In genomic region chr9:86494644-86495081, GRCh38 we compare ENCODE assay signal across 13 cellular contexts.
A peak's percentile ranks its signal among the peaks of the same experiment; 100 is the strongest.
DNase-seq lines count a peak whose midpoint lies in the region; ATAC-seq and TF ChIP-seq lines count a peak whose summit lies in the region.
"Had no signal": no experiment of that assay in that cellular context is flagged by ENCODE, and none has a peak within 500 bp of the region (broad histone marks: within the 10 kb centered on the region; RNA-seq: fewer than 3 reads in every experiment).

No MANE protein-coding gene starts in this region.

- no peak for ATAC-seq in HG03095 (IDR thresholded peaks at IDR 0.05; ENCODE audit: unreplicated experiment)
- ATAC-seq: stimulated activated naive CD8-positive, alpha-beta T cell treated with anti-CD3 and anti-CD28 coated beads, Interleukin-15, amount 100 ng/mL, for 72 hours had no signal

- no peak for TF ChIP-seq CTCF in RWPE1 (conservative IDR thresholded peaks at IDR 0.05; ENCODE audit: low read depth)
- TF ChIP-seq CTCF in foreskin fibroblast (IDR thresholded peaks at IDR 0.05; ENCODE audit: low read depth, low read length) = no peak
- no peak for TF ChIP-seq CTCF in retinal pigment epithelial cell (conservative IDR thresholded peaks at IDR 0.05; ENCODE audit: low read depth, low read length)
- no peak for TF ChIP-seq CTCF in coronary artery (IDR thresholded peaks at IDR 0.05)

- H3K4me3 ChIP-seq in foreskin fibroblast (ENCODE audit: low read depth in 1 of 2, low read length in 2 of 2) = no peak overlapping the region
- no peak overlapping the region for H3K4me3 ChIP-seq in retinal pigment epithelial cell (ENCODE audit: low read length)
- no peak overlapping the region for H3K4me3 ChIP-seq in coronary artery
- H3K4me3 ChIP-seq: colonic mucosa had no signal

- CTCF ChIA-PET in RWPE1 (lab: Yijun Ruan, JAX) = no interaction called here

- DNase-seq in GM04503 (ENCODE audit: low read depth) (peak; percentile 64), RWPE1 (ENCODE audit: low spot score) (peak; percentile 59), foreskin fibroblast (peak; percentile 52 to 63), retinal pigment epithelial cell (ENCODE audit: low read depth) (peak; percentile 44), coronary artery (ENCODE audit: low spot score) (no peak), NCI-H1694 treated with DMSO at 0.1 percent for 48 hours (lab: John Stamatoyannopoulos, UW) (no peak)
- no peak for DNase-seq in NK-92 treated with Interleukin-12 subunit alpha and Interleukin-12 subunit beta, amount 100 ng/mL, for 24 hours (lab: John Stamatoyannopoulos, UW)
- DNase-seq: activated CD4-positive, CD25-positive, alpha-beta regulatory T cell treated with anti-CD3 and anti-CD28 coated beads, Interleukin-2, amount 50 U/mL, for 72 hours; colonic mucosa; GDM1; retina; stimulated activated naive CD8-positive, alpha-beta T cell treated with anti-CD3 and anti-CD28 coated beads, Interleukin-15, amount 100 ng/mL, for 72 hours had no signal

- H3K27ac ChIP-seq in RWPE1 (no peak overlapping the region), coronary artery (no peak overlapping the region)
- H3K27ac ChIP-seq: colonic mucosa had no signal

- POLR2A ChIA-PET in RWPE1 (lab: Yijun Ruan, JAX; ENCODE audit: low non-redundant PET) = no interaction called here

Comparison
In these comparisons a context has a peak if more than half of its experiments do, and no peak if none do; other contexts are left out.
1. DNase-seq: peak in GM04503 (single experiment), RWPE1 (single experiment), foreskin fibroblast (2 of 2) and retinal pigment epithelial cell (single experiment); none in NK-92 treated with Interleukin-12 subunit alpha and Interleukin-12 subunit beta, amount 100 ng/mL, for 24 hours (single experiment), coronary artery (single experiment) and NCI-H1694 treated with DMSO at 0.1 percent for 48 hours (single experiment).